8 cellular contexts compared by ENCODE assay signal in the genomic region with DNA sequence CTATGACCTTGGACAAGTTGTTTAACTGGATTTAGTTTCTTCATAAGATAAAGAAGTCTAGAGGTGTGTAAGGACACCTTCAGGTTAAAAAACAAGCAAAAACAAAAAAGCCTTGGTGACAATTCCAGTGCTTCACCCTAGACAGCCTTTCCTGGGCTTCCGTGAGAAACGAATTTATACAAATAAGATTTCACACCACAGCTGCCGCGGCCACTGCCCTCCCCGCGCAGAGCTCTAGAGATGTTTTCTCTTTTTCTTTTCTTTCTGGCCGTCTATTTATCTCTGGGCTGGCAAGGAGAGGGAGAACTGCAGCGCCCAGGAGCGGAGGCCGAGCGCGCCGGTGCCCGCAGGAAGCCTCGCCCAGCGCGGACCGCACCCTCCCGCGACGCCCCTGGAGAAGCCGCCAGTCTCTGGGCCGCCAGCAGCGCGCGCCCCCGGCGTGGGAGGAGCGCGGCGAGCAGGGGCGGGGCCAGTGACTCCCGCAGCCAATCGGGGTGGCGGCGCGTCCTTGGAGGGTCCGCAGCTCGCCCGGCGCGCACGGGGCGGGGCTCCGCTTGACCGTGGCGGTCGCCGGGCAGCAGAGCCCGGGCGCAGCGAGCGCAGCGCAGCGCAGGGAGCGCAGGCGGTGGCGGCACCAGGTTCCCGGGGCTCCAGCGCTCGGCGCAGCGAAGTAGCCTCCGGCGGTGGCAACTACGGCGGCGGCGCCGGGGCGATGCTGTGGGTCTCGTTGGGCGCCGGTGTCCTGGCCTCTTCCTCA.
A peak's percentile ranks its signal among the peaks of the same experiment; 100 is the strongest.
DNase-seq lines count a peak whose midpoint lies in the region; ATAC-seq lines count a peak whose summit lies in the region.

No MANE protein-coding gene starts in this region.

- ATAC-seq in GM21381 (IDR thresholded peaks at IDR 0.05; ENCODE audit: unreplicated experiment) = peak; percentile 98

- DNase-seq in COLO829 (ENCODE audit: low spot score) = peak; percentile 50
- peak; percentile 94 for DNase-seq in HT-29 (ENCODE audit: low spot score)
- DNase-seq in NT2/D1 (ENCODE audit: low read depth, low spot score) = peak; percentile 77
- peak; percentile 44 for DNase-seq in activated T-cell treated with anti-CD3 and anti-CD28 coated beads for 1 hour (ENCODE audit: low read depth)
- DNase-seq in mucosa of gallbladder (ENCODE audit: low spot score) = peak; percentile 87
- DNase-seq in stimulated activated CD8-positive, alpha-beta memory T cell treated with anti-CD3 and anti-CD28 coated beads, Interleukin-2, amount 100 ng/mL, for 48 hours (ENCODE audit: low read depth in 2 of 2) = peak; percentile 61 to 74

- H3K4me1 ChIP-seq in NT2/D1 (ENCODE audit: insufficient read depth, insufficient read length) (no peaks in the 10 kb centered on the region), esophagus (ENCODE audit: control insufficient read depth in 2 of 2, insufficient read depth in 2 of 2, low read length in 1 of 2) (no peaks in the 10 kb centered on the region)

- H3K27me3 ChIP-seq in NT2/D1 (ENCODE audit: insufficient read depth, insufficient read length) (peaks cover 41% of the 10 kb centered on the region), esophagus (ENCODE audit: control insufficient read depth in 1 of 2, insufficient read depth in 2 of 2, low read length in 2 of 2) (no peaks in the 10 kb centered on the region)

- H3K9ac ChIP-seq in NT2/D1 (ENCODE audit: insufficient read length, low read depth) = peak overlapping the region; percentile 47

- no peaks in the 10 kb centered on the region for H3K36me3 ChIP-seq in NT2/D1 (ENCODE audit: insufficient read depth, insufficient read length, low read length)
- H3K36me3 ChIP-seq in esophagus (ENCODE audit: control insufficient read depth in 2 of 2, insufficient read depth in 2 of 2, low read length in 1 of 2) = no peaks in the 10 kb centered on the region

- H3K9me3 ChIP-seq in NT2/D1 (ENCODE audit: insufficient read depth, low read length) (no peaks in the 10 kb centered on the region), esophagus (ENCODE audit: control insufficient read depth in 2 of 2, insufficient read depth in 1 of 2, low read depth in 1 of 2, low read length in 1 of 2) (no peaks in the 10 kb centered on the region)

- 0 to 1% methylated on average over 65 to 74 of the region's 74 CpGs for WGBS in esophagus, 2 donors

- H3K4me3 ChIP-seq in NT2/D1 (ENCODE audit: insufficient read length, low read depth) (peak overlapping the region; percentile 46), esophagus (ENCODE audit: low read depth in 1 of 2, low read length in 2 of 2) (peak overlapping the region; percentile 60 to 66)

- H3K27ac ChIP-seq in esophagus (ENCODE audit: low read depth in 2 of 2, low read length in 1 of 2) = peak overlapping the region; percentile 37 to 54

Comparison
In these comparisons a context has a peak if more than half of its experiments do, and no peak if none do; other contexts are left out.
1. Peak in every context shown above with its lines: DNase-seq, ATAC-seq, H3K4me3 ChIP-seq and H3K27ac ChIP-seq.
2. DNase-seq: peak in every context shown above with its lines; median percentile 94 in HT-29; 87 in mucosa of gallbladder; 77 in NT2/D1; 68 in stimulated activated CD8-positive, alpha-beta memory T cell treated with anti-CD3 and anti-CD28 coated beads, Interleukin-2, amount 100 ng/mL, for 48 hours; 50 in COLO829; 44 in activated T-cell treated with anti-CD3 and anti-CD28 coated beads for 1 hour.